ENCODE assay signal across 12 cellular contexts in genomic region chr2:235675678-235676535, GRCh38.
A peak's percentile ranks its signal among the peaks of the same experiment; 100 is the strongest.
DNase-seq lines count a peak whose midpoint lies in the region; TF ChIP-seq lines count a peak whose summit lies in the region.
"Had no signal": no experiment of that assay in that cellular context is flagged by ENCODE, and none has a peak within 500 bp of the region (broad histone marks: within the 10 kb centered on the region; RNA-seq: fewer than 3 reads in every experiment).

No MANE protein-coding gene starts in this region.

- H3K9me2 ChIP-seq in GM23248 (ENCODE audit: insufficient read depth): no peaks in the 10 kb centered on the region

- H3K4me2 ChIP-seq in GM23248 (ENCODE audit: unreplicated experiment): no peak overlapping the region
- H3K4me2 ChIP-seq: neural progenitor cell had no signal

- in situ Hi-C loops in GM23248 (cut with MboI): loop anchor here (10.0 kb wide), 1 partner anchor 71 kb away; no protein-coding TSS in a partner anchor

- H3K4me3 Mint-ChIP-seq in glutamatergic neuron (ENCODE audit: unreplicated experiment) (peak overlapping the region; percentile 40), CD14-positive monocyte (no peak overlapping the region)
- H3K4me3 Mint-ChIP-seq: neural progenitor cell had no signal

- H3F3A ChIP-seq in GM23248 (ENCODE audit: insufficient read depth): peaks cover 15% of the 10 kb centered on the region

- H3K9me3 ChIP-seq in A673 (ENCODE audit: low read depth, low read length, poor library complexity, severe bottlenecking) (no peaks in the 10 kb centered on the region), GM23248 (ENCODE audit: low read depth) (no peaks in the 10 kb centered on the region), WERI-Rb-1 (ENCODE audit: severe bottlenecking) (no peaks in the 10 kb centered on the region)
- H3K9me3 ChIP-seq: MG63 had no signal

- H2AFZ ChIP-seq in GM23248: no peak overlapping the region
- H2AFZ ChIP-seq: neural progenitor cell had no signal

- no peak overlapping the region for H3K27ac ChIP-seq in A673 (ENCODE audit: low read depth, low read length, poor library complexity, severe bottlenecking)
- H3K27ac ChIP-seq in GM23248: no peak overlapping the region
- H3K27ac ChIP-seq in WERI-Rb-1: peak overlapping the region; percentile 79
- H3K27ac ChIP-seq: neural progenitor cell had no signal

- DNase-seq in A673 (ENCODE audit: low spot score): no peak
- DNase-seq in GM23248: peak; percentile 68
- DNase-seq in WERI-Rb-1: no peak
- peak; percentile 1 for DNase-seq in glutamatergic neuron
- DNase-seq in T1000 (lab: John Stamatoyannopoulos, UW): no peak
- DNase-seq in T-helper 1 cell: no peak
- no peak for DNase-seq in DMS114 treated with DMSO at 0.1 percent for 48 hours (lab: John Stamatoyannopoulos, UW; ENCODE audit: unreplicated experiment)
- DNase-seq in CD14-positive monocyte (ENCODE audit: low spot score): no peak
- DNase-seq: erythroblast, MG63, NCI-H446 had no signal

- H3K36me3 ChIP-seq in A673 (ENCODE audit: insufficient read depth, low read length, poor library complexity, severe bottlenecking): no peaks in the 10 kb centered on the region
- no peaks in the 10 kb centered on the region for H3K36me3 ChIP-seq in GM23248 (ENCODE audit: low read depth)
- peaks cover 30% of the 10 kb centered on the region for H3K36me3 ChIP-seq in WERI-Rb-1
- H3K36me3 ChIP-seq: MG63, neural progenitor cell had no signal

- H3K4me1 Mint-ChIP-seq in glutamatergic neuron (ENCODE audit: low read depth, unreplicated experiment): peaks cover 60% of the 10 kb centered on the region
- no peaks in the 10 kb centered on the region for H3K4me1 Mint-ChIP-seq in CD14-positive monocyte

- H3K79me2 ChIP-seq in GM23248 (ENCODE audit: insufficient read depth): peaks cover 93% of the 10 kb centered on the region

- TF ChIP-seq CTCF in A673 (conservative IDR thresholded peaks at IDR 0.05; ENCODE audit: low read depth, low read length): 0 out of 2 replicates have a peak, but pooled peaks have one; percentile 21
- no peak for TF ChIP-seq CTCF in WERI-Rb-1 (IDR thresholded peaks at IDR 0.05; ENCODE audit: low read depth, low read length)
- peak; percentile 32 for TF ChIP-seq CTCF in glutamatergic neuron (IDR thresholded peaks at IDR 0.05; ENCODE audit: partially characterized antibody, unreplicated experiment)
- no peak for TF ChIP-seq CTCF in CD14-positive monocyte (IDR thresholded peaks at IDR 0.05)

- no peaks in the 10 kb centered on the region for H3K27me3 ChIP-seq in A673 (replicated peaks; ENCODE audit: insufficient read depth, low read depth, low read length, poor library complexity)
- H3K27me3 ChIP-seq in GM23248 (replicated peaks; ENCODE audit: insufficient read depth): no peaks in the 10 kb centered on the region
- no peaks in the 10 kb centered on the region for H3K27me3 ChIP-seq in WERI-Rb-1 (ENCODE audit: insufficient read depth, low read depth, severe bottlenecking)
- H3K27me3 ChIP-seq: MG63 had no signal

- H3K27me3 Mint-ChIP-seq in glutamatergic neuron (ENCODE audit: unreplicated experiment) (peaks cover 8% of the 10 kb centered on the region), CD14-positive monocyte (ENCODE audit: low read depth in 3 of 3) (peaks cover 26 to 43% (median 38%) of the 10 kb centered on the region in 3 donors)

- intact Hi-C loops in A673 (cut with micrococcal nuclease; ENCODE audit: unreplicated experiment): no loop called here
- intact Hi-C loops in CD14-positive monocyte (cut with micrococcal nuclease): no loop called here

- H3K9me3 Mint-ChIP-seq in glutamatergic neuron (ENCODE audit: unreplicated experiment) (peaks cover 8% of the 10 kb centered on the region), CD14-positive monocyte (peaks cover 0 to 2% (median 0%) of the 10 kb centered on the region in 7 donors)

- H3K36me3 Mint-ChIP-seq in glutamatergic neuron (ENCODE audit: unreplicated experiment) (no peaks in the 10 kb centered on the region), CD14-positive monocyte (no peaks in the 10 kb centered on the region)

- H3K9ac ChIP-seq in GM23248: no peak overlapping the region
- H3K9ac ChIP-seq: neural progenitor cell had no signal

- no TSS peak for BruUV-seq in A673 (replicated peaks; lab: Mats Ljungman, UMichigan)

- POLR2A ChIA-PET in A673 (lab: Charles Lee; ENCODE audit: low non-redundant PET): no interaction called here

- WGBS in GM23248 (ENCODE audit: low coverage in 1 of 2, low lambda C conversion rate in 2 of 2, missing lambda C conversion rate in 2 of 2), 2 experiments: 61 to 71% methylated on average over 3 of the region's 3 CpGs

- no peak overlapping the region for H3K4me3 ChIP-seq in A673 (ENCODE audit: low read depth, low read length, poor library complexity, severe bottlenecking)
- H3K4me3 ChIP-seq in GM23248: no peak overlapping the region
- peak overlapping the region; percentile 12 for H3K4me3 ChIP-seq in WERI-Rb-1 (ENCODE audit: low read depth, low read length)
- H3K4me3 ChIP-seq: MG63, neural progenitor cell had no signal

- H3K27ac Mint-ChIP-seq in glutamatergic neuron (ENCODE audit: unreplicated experiment): peak overlapping the region; percentile 53
- H3K27ac Mint-ChIP-seq in CD14-positive monocyte: no peak overlapping the region
- H3K27ac Mint-ChIP-seq: neural progenitor cell had no signal

- H4K20me1 ChIP-seq in GM23248 (ENCODE audit: insufficient read depth): peaks cover 12% of the 10 kb centered on the region; the same call in 1 of the 2 replicates

- CTCF ChIA-PET in A673 (lab: Charles Lee): interaction anchor here (1.0 kb wide), 1 partner anchor 70 kb away, joined by 4 read pairs; no protein-coding TSS in a partner anchor

- H3K4me1 ChIP-seq in A673 (ENCODE audit: insufficient read depth, low read length, poor library complexity, severe bottlenecking) (no peaks in the 10 kb centered on the region), GM23248 (ENCODE audit: insufficient read depth) (peaks cover 13% of the 10 kb centered on the region)

Comparison
In these comparisons a context has a peak if more than half of its experiments do, and no peak if none do; other contexts are left out.
1. DNase-seq: peak in GM23248 (single experiment) and glutamatergic neuron (single experiment); none in A673 (single experiment), WERI-Rb-1 (single experiment), T1000 (single experiment), T-helper 1 cell (0 of 5), DMS114 treated with DMSO at 0.1 percent for 48 hours (single experiment) and CD14-positive monocyte (single experiment).
2. CTCF ChIP-seq: peak in A673 (single experiment) and glutamatergic neuron (single experiment); none in WERI-Rb-1 (single experiment) and CD14-positive monocyte (single experiment).